3 cellular contexts compared by ENCODE assay signal in the genomic region with DNA sequence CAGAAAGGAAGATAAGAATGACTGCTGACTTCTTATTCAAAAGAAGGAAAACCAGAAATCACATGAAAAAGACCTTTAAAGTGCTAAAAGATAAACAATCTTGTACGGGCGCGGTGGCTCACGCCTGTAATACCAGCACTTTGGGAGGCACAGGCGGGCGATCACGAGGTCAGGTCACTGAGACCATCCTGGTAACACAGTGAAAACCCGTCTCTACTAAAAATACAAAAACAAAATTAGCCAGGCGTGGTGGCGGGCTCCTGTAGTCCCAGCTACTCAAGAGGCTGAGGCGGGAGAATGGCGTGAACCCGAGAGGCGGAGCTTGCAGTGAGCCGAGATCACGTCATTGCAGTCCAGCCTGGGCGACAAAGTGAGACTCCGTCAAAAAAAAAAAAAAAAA.
A peak's percentile ranks its signal among the peaks of the same experiment; 100 is the strongest.
TF ChIP-seq lines count a peak whose summit lies in the region.

No MANE protein-coding gene starts in this region.

TF ChIP-seq in HEK293, 187 proteins besides CTCF, POLR2A, EP300 and RAD21:
- TF ChIP-seq ZNF202 (tag by site-specific recombination; IDR thresholded peaks at IDR 0.05; ENCODE audit: borderline replicate concordance), result 0 out of 2 replicates have a peak, but pooled peaks have one; percentile 8

TF ChIP-seq in GM12878, 131 proteins besides CTCF, POLR2A, EP300 and RAD21:
- TF ChIP-seq, protein P1, sequence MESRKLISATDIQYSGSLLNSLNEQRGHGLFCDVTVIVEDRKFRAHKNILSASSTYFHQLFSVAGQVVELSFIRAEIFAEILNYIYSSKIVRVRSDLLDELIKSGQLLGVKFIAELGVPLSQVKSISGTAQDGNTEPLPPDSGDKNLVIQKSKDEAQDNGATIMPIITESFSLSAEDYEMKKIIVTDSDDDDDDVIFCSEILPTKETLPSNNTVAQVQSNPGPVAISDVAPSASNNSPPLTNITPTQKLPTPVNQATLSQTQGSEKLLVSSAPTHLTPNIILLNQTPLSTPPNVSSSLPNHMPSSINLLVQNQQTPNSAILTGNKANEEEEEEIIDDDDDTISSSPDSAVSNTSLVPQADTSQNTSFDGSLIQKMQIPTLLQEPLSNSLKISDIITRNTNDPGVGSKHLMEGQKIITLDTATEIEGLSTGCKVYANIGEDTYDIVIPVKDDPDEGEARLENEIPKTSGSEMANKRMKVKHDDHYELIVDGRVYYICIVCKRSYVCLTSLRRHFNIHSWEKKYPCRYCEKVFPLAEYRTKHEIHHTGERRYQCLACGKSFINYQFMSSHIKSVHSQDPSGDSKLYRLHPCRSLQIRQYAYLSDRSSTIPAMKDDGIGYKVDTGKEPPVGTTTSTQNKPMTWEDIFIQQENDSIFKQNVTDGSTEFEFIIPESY (IDR thresholded peaks at IDR 0.05), result peak; percentile 85

TF ChIP-seq in K562, 482 proteins besides CTCF, POLR2A, EP300 and RAD21:
- TF ChIP-seq, protein P2, sequence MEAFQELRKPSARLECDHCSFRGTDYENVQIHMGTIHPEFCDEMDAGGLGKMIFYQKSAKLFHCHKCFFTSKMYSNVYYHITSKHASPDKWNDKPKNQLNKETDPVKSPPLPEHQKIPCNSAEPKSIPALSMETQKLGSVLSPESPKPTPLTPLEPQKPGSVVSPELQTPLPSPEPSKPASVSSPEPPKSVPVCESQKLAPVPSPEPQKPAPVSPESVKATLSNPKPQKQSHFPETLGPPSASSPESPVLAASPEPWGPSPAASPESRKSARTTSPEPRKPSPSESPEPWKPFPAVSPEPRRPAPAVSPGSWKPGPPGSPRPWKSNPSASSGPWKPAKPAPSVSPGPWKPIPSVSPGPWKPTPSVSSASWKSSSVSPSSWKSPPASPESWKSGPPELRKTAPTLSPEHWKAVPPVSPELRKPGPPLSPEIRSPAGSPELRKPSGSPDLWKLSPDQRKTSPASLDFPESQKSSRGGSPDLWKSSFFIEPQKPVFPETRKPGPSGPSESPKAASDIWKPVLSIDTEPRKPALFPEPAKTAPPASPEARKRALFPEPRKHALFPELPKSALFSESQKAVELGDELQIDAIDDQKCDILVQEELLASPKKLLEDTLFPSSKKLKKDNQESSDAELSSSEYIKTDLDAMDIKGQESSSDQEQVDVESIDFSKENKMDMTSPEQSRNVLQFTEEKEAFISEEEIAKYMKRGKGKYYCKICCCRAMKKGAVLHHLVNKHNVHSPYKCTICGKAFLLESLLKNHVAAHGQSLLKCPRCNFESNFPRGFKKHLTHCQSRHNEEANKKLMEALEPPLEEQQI (IDR thresholded peaks at IDR 0.05), result peak; percentile 92
- TF ChIP-seq CC2D1A (IDR thresholded peaks at IDR 0.05), result peak; percentile 88; the same call in 1 of the 2 replicates
- TF ChIP-seq, protein P1 (CRISPR knock-in tag; IDR thresholded peaks at IDR 0.05), result peak; percentile 85
